ENCODE assay signal across 9 cellular contexts in genomic region chr5:607541-608285, GRCh38. TPM values are rescaled to one million over a fixed set of nuclear protein-coding genes. Genes with fewer than 3 reads are reported as not detected.
A peak's percentile ranks its signal among the peaks of the same experiment; 100 is the strongest.
DNase-seq lines count a peak whose midpoint lies in the region; ATAC-seq and TF ChIP-seq lines count a peak whose summit lies in the region.
"Had no signal": no experiment of that assay in that cellular context is flagged by ENCODE, and none has a peak within 500 bp of the region (broad histone marks: within the 10 kb centered on the region; RNA-seq: fewer than 3 reads in every experiment).

No MANE protein-coding gene starts in this region.

- H3K4me3 ChIP-seq in GM12864 (ENCODE audit: low read depth, low read length) (no peak overlapping the region), left lung (no peak overlapping the region), endodermal cell (ENCODE audit: low read length) (no peak overlapping the region)
- H3K4me3 ChIP-seq: ascending aorta had no signal

- peak overlapping the region in 1 of 3 donors; percentile 87 for H3K27ac Mint-ChIP-seq in IgD-negative memory B cell
- no peak overlapping the region for H3K27ac Mint-ChIP-seq in endodermal cell

- peak; percentile 50 for ATAC-seq in GM19452 (IDR thresholded peaks at IDR 0.05; ENCODE audit: unreplicated experiment)
- ATAC-seq in left lung: no peak
- ATAC-seq in HG03196 (IDR thresholded peaks at IDR 0.05; ENCODE audit: unreplicated experiment): no peak

- H3K4me1 ChIP-seq in left lung (no peaks in the 10 kb centered on the region), endodermal cell (ENCODE audit: control insufficient read depth, insufficient read depth, low read length) (peaks cover 3% of the 10 kb centered on the region)

- peak; percentile 16 for DNase-seq in GM12864 (ENCODE audit: low read depth)
- peak; percentile 35 to 75 for DNase-seq in left lung
- no peak for DNase-seq in A172 (ENCODE audit: low spot score)
- DNase-seq in endodermal cell: no peak
- no peak for DNase-seq in DMS79 (lab: John Stamatoyannopoulos, UW)

- TF ChIP-seq CTCF in GM12864 (IDR thresholded peaks at IDR 0.05; ENCODE audit: low read depth, low read length, missing control alignments): no peak
- TF ChIP-seq CTCF in left lung (IDR thresholded peaks at IDR 0.05): no peak
- no peak for TF ChIP-seq CTCF in endodermal cell (conservative IDR thresholded peaks at IDR 0.05)

- H3K27me3 Mint-ChIP-seq in IgD-negative memory B cell: peaks cover 20% of the 10 kb centered on the region
- peaks cover 2% of the 10 kb centered on the region for H3K27me3 Mint-ChIP-seq in endodermal cell (ENCODE audit: insufficient read depth)

- H3K36me3 ChIP-seq in left lung (no peaks in the 10 kb centered on the region), endodermal cell (ENCODE audit: control insufficient read depth, insufficient read depth, low read length) (no peaks in the 10 kb centered on the region)
- H3K36me3 ChIP-seq: ascending aorta had no signal

- H3K4me3 Mint-ChIP-seq in IgD-negative memory B cell (peak overlapping the region; percentile 43 to 88 (median 64)), endodermal cell (no peak overlapping the region)

- H3K27ac ChIP-seq in left lung (no peak overlapping the region), endodermal cell (ENCODE audit: low read depth, low read length) (no peak overlapping the region)
- H3K27ac ChIP-seq: ascending aorta had no signal

- H3K9me3 ChIP-seq in left lung (no peaks in the 10 kb centered on the region), endodermal cell (ENCODE audit: control insufficient read depth, low read length) (no peaks in the 10 kb centered on the region)
- H3K9me3 ChIP-seq: ascending aorta had no signal

- H3K9me3 Mint-ChIP-seq in IgD-negative memory B cell (no peaks in the 10 kb centered on the region), endodermal cell (peaks cover 1% of the 10 kb centered on the region)

- 91 to 98% methylated on average over 23 to 36 of the region's 36 CpGs for WGBS in endodermal cell (ENCODE audit: insufficient coverage in 1 of 2, insufficient read length in 1 of 2), 2 experiments

- H3K36me3 Mint-ChIP-seq in IgD-negative memory B cell (peaks cover 1% of the 10 kb centered on the region), endodermal cell (ENCODE audit: low read depth) (no peaks in the 10 kb centered on the region)

- H3K4me1 Mint-ChIP-seq in IgD-negative memory B cell: peaks cover 11 to 14% (median 12%) of the 10 kb centered on the region in 3 donors
- H3K4me1 Mint-ChIP-seq in endodermal cell: peaks cover 1% of the 10 kb centered on the region

- H3K27me3 ChIP-seq in left lung (peaks cover 4 to 56% of the 10 kb centered on the region in 2 donors), endodermal cell (ENCODE audit: control insufficient read depth, insufficient read depth, low read length, poor library complexity, severe bottlenecking) (no peaks in the 10 kb centered on the region)
- H3K27me3 ChIP-seq: ascending aorta had no signal

- no peak overlapping the region for H3K9ac ChIP-seq in endodermal cell (ENCODE audit: extremely low read depth, low read length, poor library complexity, severe bottlenecking)

- intact Hi-C loops in left lung (cut with DNase I): no loop called here

RNA-seq across cellular contexts. Expression of gene CEP72, which starts 4.4 kb away (rescaled TPM):
- polyA plus RNA-seq in IgD-negative memory B cell: 5.4 TPM
- total RNA-seq in left lung (10 to 100 TPM in 1 of 2 donors, 1 to 10 TPM in 1; 5.5 to 13.1 TPM), endodermal cell (10 to 100 TPM; 35.6 to 36.5 TPM)
- total RNA-seq in A172 (2014; rRNA removed; shearing (Covaris generic)): 4.6 and 14.8 TPM in 2 replicates
- 16.6 TPM for polyA plus RNA-seq in endodermal cell (2013, experiment 1 of 2)
- 18.2 TPM for polyA plus RNA-seq in endodermal cell (2013, experiment 2 of 2)

Comparison
In these comparisons a context has a peak if more than half of its experiments do, and no peak if none do; other contexts are left out.
1. DNase-seq: peak in GM12864 (single experiment) and left lung (2 of 2); none in A172 (single experiment), endodermal cell (single experiment) and DMS79 (single experiment).